12 cellular contexts compared by ENCODE assay signal in genomic region chr5:1106385-1107166, GRCh38. TPM values are rescaled to one million over a fixed set of nuclear protein-coding genes. Genes with fewer than 3 reads are reported as not detected.
DNase-seq lines count a peak whose midpoint lies in the region; ATAC-seq lines count a peak whose summit lies in the region.
"Had no signal": no experiment of that assay in that cellular context is flagged by ENCODE, and none has a peak within 500 bp of the region (broad histone marks: within the 10 kb centered on the region; RNA-seq: fewer than 3 reads in every experiment).

No MANE protein-coding gene starts in this region.

- peak overlapping the region; percentile 90 to 99 (median 98) for H3K4me2 ChIP-seq in BLaER1 treated with 17β-estradiol and CSF1 and Interleukin-3, amounts not matched to agents 10 nM and 100 nM

- DNase-seq in activated naive CD8-positive, alpha-beta T cell treated with anti-CD3 and anti-CD28 coated beads, Interleukin-2, amount 10 ng/mL, durations not matched to agents 7 days and 5 days, result peak; percentile 48
- DNase-seq in naive B cell, result no peak
- no peak for DNase-seq in NCI-H2029 treated with DMSO at 0.1 percent for 48 hours (lab: John Stamatoyannopoulos, UW)
- DNase-seq in HuH-7 (ENCODE audit: low spot score), result no peak
- DNase-seq: DMS153, NCI-H1694 treated with DMSO at 0.1 percent for 48 hours, SJCRH30 had no signal

- H4K20me1 ChIP-seq in BLaER1 treated with 17β-estradiol and CSF1 and Interleukin-3, amounts not matched to agents 10 nM and 100 nM, result peaks cover 23 to 100% (median 94%) of the 10 kb centered on the region in 11 experiments; a peak in 20 of 22 replicates

- peak overlapping the region in 3 of 11 experiments; percentile 28 to 37 (median 33); a peak in 1 of 22 replicates for H3K9ac ChIP-seq in BLaER1 treated with 17β-estradiol and CSF1 and Interleukin-3, amounts not matched to agents 10 nM and 100 nM
- H3K9ac ChIP-seq in HUES64 (ENCODE audit: low read depth, low read length), result peak overlapping the region; percentile 43

- H3K9me3 Mint-ChIP-seq in activated naive CD8-positive, alpha-beta T cell treated with anti-CD3 and anti-CD28 coated beads, Interleukin-2, amount 10 ng/mL, durations not matched to agents 7 days and 5 days, result no peaks in the 10 kb centered on the region
- H3K9me3 Mint-ChIP-seq in naive B cell, result no peaks in the 10 kb centered on the region

- H3K27ac ChIP-seq in BLaER1 treated with 17β-estradiol and CSF1 and Interleukin-3, amounts not matched to agents 10 nM and 100 nM, result no peak overlapping the region
- peak overlapping the region; percentile 93; the same call in 1 of the 2 replicates for H3K27ac ChIP-seq in HUES64 (ENCODE audit: low read depth, low read length)
- H3K27ac ChIP-seq: SJCRH30 had no signal

- H3K9me3 ChIP-seq in BLaER1 treated with 17β-estradiol and CSF1 and Interleukin-3, amounts not matched to agents 10 nM and 100 nM (replicated peaks in 1 of 11), result no peaks in the 10 kb centered on the region
- H3K9me3 ChIP-seq in HUES64 (ENCODE audit: insufficient read depth, low read depth, low read length), result no peaks in the 10 kb centered on the region
- H3K9me3 ChIP-seq: SJCRH30 had no signal

- WGBS in HUES64, result 69% methylated on average over 23 of the region's 23 CpGs

- POLR2A ChIA-PET in activated naive CD8-positive, alpha-beta T cell treated with anti-CD3 and anti-CD28 coated beads, Interleukin-2, amount 10 ng/mL, durations not matched to agents 7 days and 5 days (lab: Charles Lee), result interaction anchor here (0.6 to 1.9 kb wide), 6 partner anchors 10 to 495 kb away, joined by 3 to 5 read pairs (median 4); no protein-coding TSS in a partner anchor

- H3K27me3 ChIP-seq in BLaER1 treated with 17β-estradiol and CSF1 and Interleukin-3, amounts not matched to agents 10 nM and 100 nM, result peaks cover 84 to 100% (median 96%) of the 10 kb centered on the region in 11 experiments
- H3K27me3 ChIP-seq in HUES64 (ENCODE audit: insufficient read depth, low read length), result no peaks in the 10 kb centered on the region
- H3K27me3 ChIP-seq: SJCRH30 had no signal

- H3K4me3 Mint-ChIP-seq in activated naive CD8-positive, alpha-beta T cell treated with anti-CD3 and anti-CD28 coated beads, Interleukin-2, amount 10 ng/mL, durations not matched to agents 7 days and 5 days, result peak overlapping the region; percentile 85
- peak overlapping the region in 7 of 8 donors; percentile 16 to 90 (median 77) for H3K4me3 Mint-ChIP-seq in naive B cell

- H3K4me3 ChIP-seq in BLaER1 treated with 17β-estradiol and CSF1 and Interleukin-3, amounts not matched to agents 10 nM and 100 nM, result no peak overlapping the region
- no peak overlapping the region for H3K4me3 ChIP-seq in HUES64 (ENCODE audit: low read length)
- H3K4me3 ChIP-seq: lung, SJCRH30 had no signal

- H3K4me1 Mint-ChIP-seq in activated naive CD8-positive, alpha-beta T cell treated with anti-CD3 and anti-CD28 coated beads, Interleukin-2, amount 10 ng/mL, durations not matched to agents 7 days and 5 days, result peaks cover 48% of the 10 kb centered on the region
- H3K4me1 Mint-ChIP-seq in naive B cell, result peaks cover 38 to 90% (median 49%) of the 10 kb centered on the region in 3 donors

- ATAC-seq in activated naive CD8-positive, alpha-beta T cell treated with anti-CD3 and anti-CD28 coated beads, Interleukin-2, amount 10 ng/mL, durations not matched to agents 7 days and 5 days (ENCODE audit: low read depth), result no peak
- ATAC-seq in naive B cell (ENCODE audit: low read depth in 2 of 2) (no peak), GM21447 (IDR thresholded peaks at IDR 0.05; ENCODE audit: unreplicated experiment) (no peak), GM21360 (IDR thresholded peaks at IDR 0.05; ENCODE audit: unreplicated experiment) (no peak)

- peaks cover 5% of the 10 kb centered on the region for H3K36me3 Mint-ChIP-seq in activated naive CD8-positive, alpha-beta T cell treated with anti-CD3 and anti-CD28 coated beads, Interleukin-2, amount 10 ng/mL, durations not matched to agents 7 days and 5 days
- H3K36me3 Mint-ChIP-seq in naive B cell, result no peaks in the 10 kb centered on the region

- peak overlapping the region; percentile 88 for H3K27ac Mint-ChIP-seq in activated naive CD8-positive, alpha-beta T cell treated with anti-CD3 and anti-CD28 coated beads, Interleukin-2, amount 10 ng/mL, durations not matched to agents 7 days and 5 days
- H3K27ac Mint-ChIP-seq in naive B cell, result peak overlapping the region in 5 of 6 donors; percentile 96 to 99 (median 99)

- no peaks in the 10 kb centered on the region for H3K36me3 ChIP-seq in BLaER1 treated with 17β-estradiol and CSF1 and Interleukin-3, amounts not matched to agents 10 nM and 100 nM
- no peaks in the 10 kb centered on the region; the same call in 1 of the 2 replicates for H3K36me3 ChIP-seq in HUES64 (ENCODE audit: insufficient read depth, low read length)
- H3K36me3 ChIP-seq: SJCRH30 had no signal

- H3K27me3 Mint-ChIP-seq in activated naive CD8-positive, alpha-beta T cell treated with anti-CD3 and anti-CD28 coated beads, Interleukin-2, amount 10 ng/mL, durations not matched to agents 7 days and 5 days, result no peaks in the 10 kb centered on the region
- H3K27me3 Mint-ChIP-seq in naive B cell, result no peaks in the 10 kb centered on the region

- H3K4me1 ChIP-seq in BLaER1 treated with 17β-estradiol and CSF1 and Interleukin-3, amounts not matched to agents 10 nM and 100 nM, result peaks cover 94 to 100% (median 100%) of the 10 kb centered on the region in 10 experiments
- H3K4me1 ChIP-seq in HUES64 (ENCODE audit: insufficient read depth, low read length), result peaks cover 39% of the 10 kb centered on the region

RNA-seq across cellular contexts. Expression of gene SLC12A7, which starts 5.3 kb away (rescaled TPM):
- polyA plus RNA-seq in HUES64 (2013, experiment 1 of 2), result 24.0 TPM
- 26.3 TPM for polyA plus RNA-seq in HUES64 (2013, experiment 2 of 2)
- total RNA-seq in activated naive CD8-positive, alpha-beta T cell treated with anti-CD3 and anti-CD28 coated beads, Interleukin-2, amount 10 ng/mL, durations not matched to agents 7 days and 5 days, result 10 to 100 TPM; 31.5 to 37.5 TPM
- polyA plus RNA-seq in naive B cell (ENCODE audit: low read depth in 6 of 6), result 10 to 100 TPM in 1 of 6 donors, 1 to 10 TPM in 5; 1.9 to 15.6 (median 5.8) TPM
